In the genomic region with DNA sequence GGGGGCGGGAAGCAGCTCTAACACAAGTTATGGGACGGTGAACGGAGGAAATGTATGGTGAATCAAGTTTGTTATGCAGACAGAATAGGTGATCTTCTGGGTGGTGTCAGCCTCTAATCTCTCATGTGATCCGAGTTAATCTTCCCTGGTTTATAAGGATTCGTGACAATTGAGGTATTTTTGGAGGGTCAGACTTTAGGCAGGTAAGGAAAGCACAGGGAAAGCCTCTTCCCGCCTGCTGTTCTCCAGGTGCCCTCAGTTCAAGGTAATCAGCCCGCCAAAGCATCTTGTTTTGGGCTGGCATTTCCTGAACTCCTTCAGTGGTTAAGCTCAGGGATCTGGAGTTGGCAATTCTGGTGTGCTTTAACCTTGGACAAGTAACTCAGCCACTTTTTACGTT, we compare ENCODE assay signal across 12 cellular contexts. TPM values are rescaled to one million over a fixed set of nuclear protein-coding genes. Genes with fewer than 3 reads are reported as not detected.
DNase-seq lines count a peak whose midpoint lies in the region; ATAC-seq, FAIRE-seq and TF ChIP-seq lines count a peak whose summit lies in the region.
"Had no signal": no experiment of that assay in that cellular context is flagged by ENCODE, and none has a peak within 500 bp of the region (broad histone marks: within the 10 kb centered on the region; RNA-seq: fewer than 3 reads in every experiment).

No MANE protein-coding gene starts in this region.

- ATAC-seq in left ventricle myocardium superior (no peak), K562 (no peak)

- H4K8ac ChIP-seq in mesenchymal stem cell (ENCODE audit: low read length) = no peak overlapping the region

- TF ChIP-seq CTCF in left ventricle myocardium inferior (IDR thresholded peaks at IDR 0.05; ENCODE audit: borderline replicate concordance) (no peak), K562 (IDR thresholded peaks at IDR 0.05 in 2 of 3, conservative IDR thresholded peaks at IDR 0.05 in 1 of 3; ENCODE audit: insufficient read depth in 2 of 3, low read depth in 1 of 3, low read length in 3 of 3) (no peak), uterus (IDR thresholded peaks at IDR 0.05) (no peak)

- no peak overlapping the region for H2BK120ac ChIP-seq in mesenchymal stem cell (ENCODE audit: low read depth, low read length)

- no peak overlapping the region for H2BK12ac ChIP-seq in mesenchymal stem cell (ENCODE audit: low read length in 2 of 2)

- CTCF ChIA-PET in K562 (lab: Yijun Ruan, JAX; ENCODE audit: low intra/inter-chr PET ratio) = no interaction called here

- BruUV-seq in K562 (replicated peaks; lab: Mats Ljungman, UMichigan) = no TSS peak

- peaks cover 28% of the 10 kb centered on the region for H3K79me1 ChIP-seq in mesenchymal stem cell (replicated peaks; ENCODE audit: low read length, poor library complexity, severe bottlenecking)

- no peak overlapping the region for H2AFZ ChIP-seq in K562 (ENCODE audit: low read depth, low read length)
- H2AFZ ChIP-seq in mesenchymal stem cell (ENCODE audit: low read depth, low read length) = no peak overlapping the region

- intact Hi-C loops in left ventricle myocardium inferior (cut with micrococcal nuclease) = no loop called here
- intact Hi-C loops in left ventricle myocardium superior (cut with micrococcal nuclease) = no loop called here
- intact Hi-C loops in K562 (cut with micrococcal nuclease) = no loop called here
- intact Hi-C loops in uterus (cut with DNase I; ENCODE audit: low total_unique reads) = no loop called here

- no peak for DNase-seq in left ventricle myocardium inferior
- no peak for DNase-seq in left ventricle myocardium superior
- DNase-seq in K562 (ENCODE audit: extremely low read depth in 1 of 4, low spot score in 3 of 4) = no peak
- no peak for DNase-seq in mesenchymal stem cell
- no peak for DNase-seq in occipital lobe (lab: John Stamatoyannopoulos, UW)
- DNase-seq in epidermal melanocyte (ENCODE audit: insufficient read length, low spot score) = no peak
- no peak for DNase-seq in uterus
- DNase-seq: activated effector memory CD4-positive, alpha-beta T cell treated with Interleukin-2 at 50 U/mL for 16 hours; C1 segment of cervical spinal cord; NCI-H187 had no signal

- H3K27ac ChIP-seq in left ventricle myocardium inferior (replicated peaks) (no peak overlapping the region), K562 (ENCODE audit: extremely low read depth, low read depth, low read length) (peak overlapping the region; percentile 99), mesenchymal stem cell (ENCODE audit: low read length, poor library complexity, severe bottlenecking) (no peak overlapping the region), urinary bladder (ENCODE audit: low read depth) (no peak overlapping the region), uterus (no peak overlapping the region)

- H4K91ac ChIP-seq in mesenchymal stem cell (ENCODE audit: low read length) = no peak overlapping the region

- peak overlapping the region; percentile 99 for H3K4me2 ChIP-seq in K562 (ENCODE audit: insufficient read depth, low read length)
- H3K4me2 ChIP-seq in mesenchymal stem cell (ENCODE audit: low read length, poor library complexity, severe bottlenecking) = peak overlapping the region; percentile 63

- POLR2A ChIA-PET in K562 (lab: Yijun Ruan, JAX) = interaction anchor here (0.6 to 3.0 kb wide), 3 partner anchors 19 to 956 kb away, joined by 3 to 23 read pairs (median 3); a partner anchor contains a TSS

- peaks cover 87% of the 10 kb centered on the region for H3K79me2 ChIP-seq in K562 (ENCODE audit: control insufficient read depth, insufficient read depth, low read length)

- no peak overlapping the region for H2AK5ac ChIP-seq in mesenchymal stem cell (ENCODE audit: low read length, severe bottlenecking)

- no peak overlapping the region for H3K14ac ChIP-seq in mesenchymal stem cell (ENCODE audit: low read length in 2 of 2)

- 15% methylated on average over 7 of the region's 8 CpGs for WGBS in K562 (ENCODE audit: insufficient coverage, low coverage, missing lambda C conversion rate)
- WGBS in mesenchymal stem cell = 85% methylated on average over 8 of the region's 8 CpGs
- 66% methylated on average over 8 of the region's 8 CpGs for whole genome bisulfite sequencing in urinary bladder

- H3K36me3 ChIP-seq in left ventricle myocardium inferior (peaks cover 35% of the 10 kb centered on the region), K562 (ENCODE audit: control insufficient read depth, insufficient read depth, low read length) (peaks cover 74% of the 10 kb centered on the region), mesenchymal stem cell (ENCODE audit: control insufficient read depth in 1 of 2, insufficient read depth in 2 of 2, low read depth in 1 of 2, low read length in 2 of 2) (peaks cover 22 to 42% of the 10 kb centered on the region in 2 experiments), urinary bladder (ENCODE audit: insufficient read depth) (peaks cover 8% of the 10 kb centered on the region), uterus (no peaks in the 10 kb centered on the region)

- H2BK15ac ChIP-seq in mesenchymal stem cell (ENCODE audit: low read depth, poor library complexity, severe bottlenecking) = no peak overlapping the region

- H3K4ac ChIP-seq in mesenchymal stem cell (ENCODE audit: low read depth in 1 of 2, low read length in 2 of 2) = no peak overlapping the region

- H3K18ac ChIP-seq in mesenchymal stem cell (ENCODE audit: low read depth in 1 of 2, low read length in 2 of 2) = no peak overlapping the region

- TF ChIP-seq POLR2A in K562 (conservative IDR thresholded peaks at IDR 0.05) = no peak
- TF ChIP-seq POLR2A in uterus (IDR thresholded peaks at IDR 0.05) = no peak

- peak overlapping the region; percentile 92 for H3K4me3 ChIP-seq in left ventricle myocardium inferior
- peak overlapping the region; percentile 92 for H3K4me3 ChIP-seq in K562
- H3K4me3 ChIP-seq in mesenchymal stem cell (ENCODE audit: insufficient read depth in 1 of 2, low read depth in 1 of 2, low read length in 2 of 2) = peak overlapping the region in 1 of 2 experiments; percentile 96
- H3K4me3 ChIP-seq in urinary bladder (ENCODE audit: low read depth, low read length) = peak overlapping the region; percentile 83
- peak overlapping the region in 1 of 2 donors; percentile 60 for H3K4me3 ChIP-seq in uterus

- no peaks in the 10 kb centered on the region for H3K27me3 ChIP-seq in left ventricle myocardium inferior (ENCODE audit: low read depth)
- no peaks in the 10 kb centered on the region for H3K27me3 ChIP-seq in K562 (ENCODE audit: control insufficient read depth in 2 of 2, insufficient read depth in 2 of 2, low read length in 2 of 2)
- no peaks in the 10 kb centered on the region for H3K27me3 ChIP-seq in mesenchymal stem cell (ENCODE audit: control insufficient read depth in 1 of 2, insufficient read depth in 1 of 2, low read length in 2 of 2)
- no peaks in the 10 kb centered on the region for H3K27me3 ChIP-seq in uterus

- H3K9me1 ChIP-seq in K562 (ENCODE audit: control insufficient read depth, insufficient read depth, low read length) = peaks cover 3% of the 10 kb centered on the region

- H2BK5ac ChIP-seq in mesenchymal stem cell (ENCODE audit: low read depth, low read length, poor library complexity, severe bottlenecking) = no peak overlapping the region

- H3K9me3 ChIP-seq in left ventricle myocardium inferior (replicated peaks) = no peaks in the 10 kb centered on the region
- H3K9me3 ChIP-seq in K562 (replicated peaks; ENCODE audit: control insufficient read depth, insufficient read depth, low read depth, low read length) = no peaks in the 10 kb centered on the region
- no peaks in the 10 kb centered on the region for H3K9me3 ChIP-seq in mesenchymal stem cell (ENCODE audit: control insufficient read depth, low read length)
- no peaks in the 10 kb centered on the region for H3K9me3 ChIP-seq in uterus

- in situ Hi-C loops in K562 (cut with MboI) = no loop called here

- H3K4me1 ChIP-seq in left ventricle myocardium inferior (peaks cover 32% of the 10 kb centered on the region), K562 (replicated peaks in 1 of 2; ENCODE audit: control insufficient read depth in 2 of 2, insufficient read depth in 2 of 2, low read length in 2 of 2) (peaks cover 4 to 12% of the 10 kb centered on the region in 2 experiments; a peak in 3 of 5 replicates), mesenchymal stem cell (ENCODE audit: control insufficient read depth, insufficient read depth, low read depth, low read length) (peaks cover 3% of the 10 kb centered on the region), urinary bladder (ENCODE audit: insufficient read depth) (no peaks in the 10 kb centered on the region), uterus (no peaks in the 10 kb centered on the region)

- H3K23ac ChIP-seq in mesenchymal stem cell (ENCODE audit: low read length in 2 of 2) = no peak overlapping the region

- H3K9ac ChIP-seq in K562 (ENCODE audit: insufficient read depth in 1 of 2, low read depth in 2 of 2, low read length in 2 of 2) (peak overlapping the region; percentile 80 to 99; a peak in 3 of 4 replicates), mesenchymal stem cell (ENCODE audit: low read length) (peak overlapping the region; percentile 97)

- no peak for FAIRE-seq in K562 (lab: Jason Lieb, UNC)
- FAIRE-seq: GM19239 had no signal

- TF ChIP-seq RAD21 in K562 (CRISPR knock-in tag; conservative IDR thresholded peaks at IDR 0.05 in 1 of 2, IDR thresholded peaks at IDR 0.05 in 1 of 2) = no peak

- no peak for TF ChIP-seq EP300 in K562 (IDR thresholded peaks at IDR 0.05; ENCODE audit: low read length)

- H4K20me1 ChIP-seq in K562 (replicated peaks; ENCODE audit: control insufficient read depth, insufficient read depth, low read length) = no peaks in the 10 kb centered on the region

RNA-seq across cellular contexts. Expression of a gene that starts 1.2 kb away (rescaled TPM):
- 16.9 TPM for total RNA-seq in left ventricle myocardium inferior
- total RNA-seq in left ventricle myocardium superior = 19.5 TPM
- total RNA-seq in K562 (2011; cell fraction: chromatin; rRNA removed; ENCODE audit: low replicate concordance) = 81.3 and 104 TPM in 2 replicates
- 51.9 and 54.7 TPM in 2 replicates for total RNA-seq in K562 (2011; cell fraction: nucleolus; rRNA removed)
- total RNA-seq in K562 (2011; cell fraction: nucleoplasm; rRNA removed) = 67.5 and 68.8 TPM in 2 replicates
- total RNA-seq in K562 (2014; rRNA removed) = 30.8 and 36.3 TPM in 2 replicates
- 53.4 and 55.2 TPM in 2 replicates for total RNA-seq in K562 (2014; rRNA removed; fragmentation: Illumina TruSeq; extraction: Trizol)
- total RNA-seq in K562 (2015; rRNA removed; fragmentation: Illumina TruSeq; extraction: Trizol) = 43.7 and 45.6 TPM in 2 replicates
- 44.4 and 48.9 TPM in 2 replicates for total RNA-seq in K562 (2021)
- polyA plus RNA-seq in K562 (2011; rRNA removed) = 76.6 and 92.5 TPM in 2 replicates
- 77.7 and 92.2 TPM in 2 replicates for polyA plus RNA-seq in K562 (2011; cell fraction: cytosol; rRNA removed)
- polyA plus RNA-seq in K562 (2011; cell fraction: nucleus; rRNA removed) = 81.7 and 87.2 TPM in 2 replicates
- 31.3 and 43.1 TPM in 2 replicates for polyA plus RNA-seq in K562 (2012)
- 48.1 and 56.6 TPM in 2 replicates for polyA plus RNA-seq in K562 (2014; fragmentation: Illumina TruSeq; extraction: Trizol)
- polyA plus RNA-seq in K562 (2014; fragmentation: Nextera tagmentation; extraction: Ambion mirVana) = 100 to 1,000 TPM in 1 of 2 experiments, 10 to 100 TPM in 1; 74.1 to 110 TPM
- polyA plus RNA-seq in K562 (2014; rRNA removed) = 33.5 and 40.7 TPM in 2 replicates
- polyA minus RNA-seq in K562 (2011; rRNA and poly(A)+ RNA removed) = 157 and 159 TPM in 2 replicates
- 48.8 and 68.1 TPM in 2 replicates for polyA minus RNA-seq in K562 (2011; cell fraction: cytosol; rRNA and poly(A)+ RNA removed)
- polyA minus RNA-seq in K562 (2011; cell fraction: nucleus; rRNA and poly(A)+ RNA removed) = 30.7 and 57.5 TPM in 2 replicates
- 22.0 TPM for polyA plus RNA-seq in mesenchymal stem cell (2013, experiment 1 of 2)
- 21.8 TPM for polyA plus RNA-seq in mesenchymal stem cell (2013, experiment 2 of 2)
- 40.8 TPM for total RNA-seq in urinary bladder
- 18.8 TPM for polyA plus RNA-seq in urinary bladder
- total RNA-seq in occipital lobe = 32.6 TPM
- total RNA-seq in uterus = 10 to 100 TPM; 20.9 to 44.0 (median 29.9) TPM

RNA-seq across cellular contexts. Expression of a gene that starts 1.6 kb away (rescaled TPM):
- total RNA-seq in left ventricle myocardium inferior (7.8 TPM), left ventricle myocardium superior (7.0 TPM), K562 (2014; rRNA removed) (72.7 and 78.4 TPM in 2 replicates), K562 (2014; rRNA removed; fragmentation: Illumina TruSeq; extraction: Trizol) (113 and 126 TPM in 2 replicates), K562 (2015; rRNA removed; fragmentation: Illumina TruSeq; extraction: Trizol) (102 and 105 TPM in 2 replicates), K562 (2021) (97.4 and 101 TPM in 2 replicates), urinary bladder (13.5 TPM), occipital lobe (4.8 TPM), uterus (10 to 100 TPM in 1 of 4 donors, 1 to 10 TPM in 2, not detected in 1; 1.9 to 17.4 (median 9.7) TPM)
- 35.2 and 46.4 TPM in 2 replicates for total RNA-seq in K562 (2011; cell fraction: chromatin; rRNA removed; ENCODE audit: low replicate concordance)
- 29.4 and 33.6 TPM in 2 replicates for total RNA-seq in K562 (2011; cell fraction: nucleolus; rRNA removed)
- 34.9 and 36.8 TPM in 2 replicates for total RNA-seq in K562 (2011; cell fraction: nucleoplasm; rRNA removed)
- polyA plus RNA-seq in K562 (2011; rRNA removed) (112 and 148 TPM in 2 replicates), K562 (2014; fragmentation: Illumina TruSeq; extraction: Trizol) (128 and 162 TPM in 2 replicates), K562 (2014; fragmentation: Nextera tagmentation; extraction: Ambion mirVana) (100 to 1,000 TPM; 130 to 153 TPM), K562 (2014; rRNA removed) (105 and 106 TPM in 2 replicates), urinary bladder (2.5 TPM)
- 82.8 and 98.1 TPM in 2 replicates for polyA plus RNA-seq in K562 (2011; cell fraction: cytosol; rRNA removed)
- polyA plus RNA-seq in K562 (2011; cell fraction: nucleus; rRNA removed) = 52.9 and 65.0 TPM in 2 replicates
- polyA plus RNA-seq in K562 (2012) = 70.5 and 75.3 TPM in 2 replicates
- polyA minus RNA-seq in K562 (2011; rRNA and poly(A)+ RNA removed) = 99.4 and 104 TPM in 2 replicates
- polyA minus RNA-seq in K562 (2011; cell fraction: cytosol; rRNA and poly(A)+ RNA removed) = 43.0 and 57.1 TPM in 2 replicates
- polyA minus RNA-seq in K562 (2011; cell fraction: nucleus; rRNA and poly(A)+ RNA removed) = 16.3 and 31.1 TPM in 2 replicates
- polyA plus RNA-seq in mesenchymal stem cell (2013, experiment 1 of 2) = 13.9 TPM
- 13.9 TPM for polyA plus RNA-seq in mesenchymal stem cell (2013, experiment 2 of 2)

RNA-seq across cellular contexts. Expression of a gene that starts 18.4 kb away (rescaled TPM):
- total RNA-seq in left ventricle myocardium inferior (0.47 TPM), left ventricle myocardium superior (0.55 TPM), K562 (2014; rRNA removed) (26.7 and 27.1 TPM in 2 replicates), K562 (2014; rRNA removed; fragmentation: Illumina TruSeq; extraction: Trizol) (23.4 and 29.3 TPM in 2 replicates), K562 (2015; rRNA removed; fragmentation: Illumina TruSeq; extraction: Trizol) (25.3 and 25.6 TPM in 2 replicates), K562 (2021) (27.8 and 36.8 TPM in 2 replicates), urinary bladder (1.9 TPM), occipital lobe (0.16 TPM), uterus (1 to 10 TPM in 2 of 4 donors, under 1 TPM in 2; 0.62 to 9.1 (median 3.7) TPM)
- total RNA-seq in K562 (2011; cell fraction: chromatin; rRNA removed; ENCODE audit: low replicate concordance) = 63.3 and 67.4 TPM in 2 replicates
- total RNA-seq in K562 (2011; cell fraction: nucleolus; rRNA removed) = 45.1 and 50.9 TPM in 2 replicates
- total RNA-seq in K562 (2011; cell fraction: nucleoplasm; rRNA removed) = 43.0 and 48.2 TPM in 2 replicates
- polyA plus RNA-seq in K562 (2011; rRNA removed) (53.2 and 53.8 TPM in 2 replicates), K562 (2014; fragmentation: Illumina TruSeq; extraction: Trizol) (35.3 and 41.6 TPM in 2 replicates), K562 (2014; fragmentation: Nextera tagmentation; extraction: Ambion mirVana) (1 to 10 TPM; 8.1 to 8.8 TPM), K562 (2014; rRNA removed) (21.7 and 30.0 TPM in 2 replicates), urinary bladder (1.1 TPM)
- polyA plus RNA-seq in K562 (2011; cell fraction: cytosol; rRNA removed) = 52.4 and 52.9 TPM in 2 replicates
- polyA plus RNA-seq in K562 (2011; cell fraction: nucleus; rRNA removed) = 28.9 and 33.6 TPM in 2 replicates
- polyA plus RNA-seq in K562 (2012) = 18.6 and 19.4 TPM in 2 replicates
- 56.7 and 57.5 TPM in 2 replicates for polyA minus RNA-seq in K562 (2011; rRNA and poly(A)+ RNA removed)
- polyA minus RNA-seq in K562 (2011; cell fraction: cytosol; rRNA and poly(A)+ RNA removed) = 39.3 and 40.1 TPM in 2 replicates
- polyA minus RNA-seq in K562 (2011; cell fraction: nucleus; rRNA and poly(A)+ RNA removed) = 26.0 and 37.0 TPM in 2 replicates
- 0.14 TPM for polyA plus RNA-seq in mesenchymal stem cell (2013, experiment 1 of 2)
- 0.19 TPM for polyA plus RNA-seq in mesenchymal stem cell (2013, experiment 2 of 2)

RNA-seq across cellular contexts. Expression of a gene that starts 34.9 kb away (rescaled TPM):
- total RNA-seq in left ventricle myocardium inferior (52.7 TPM), left ventricle myocardium superior (58.7 TPM), K562 (2014; rRNA removed) (42.1 and 45.8 TPM in 2 replicates), K562 (2014; rRNA removed; fragmentation: Illumina TruSeq; extraction: Trizol) (58.1 and 61.2 TPM in 2 replicates), K562 (2015; rRNA removed; fragmentation: Illumina TruSeq; extraction: Trizol) (37.5 and 39.0 TPM in 2 replicates), K562 (2021) (47.6 and 53.9 TPM in 2 replicates), urinary bladder (31.2 TPM), occipital lobe (22.6 TPM), uterus (10 to 100 TPM; 28.2 to 46.5 (median 37.4) TPM)
- total RNA-seq in K562 (2011; cell fraction: chromatin; rRNA removed; ENCODE audit: low replicate concordance) = 34.2 and 45.4 TPM in 2 replicates
- total RNA-seq in K562 (2011; cell fraction: nucleolus; rRNA removed) = 42.5 and 44.3 TPM in 2 replicates
- total RNA-seq in K562 (2011; cell fraction: nucleoplasm; rRNA removed) = 54.1 and 75.7 TPM in 2 replicates
- polyA plus RNA-seq in K562 (2011; rRNA removed) (69.9 and 87.3 TPM in 2 replicates), K562 (2014; fragmentation: Illumina TruSeq; extraction: Trizol) (69.3 and 83.3 TPM in 2 replicates), K562 (2014; fragmentation: Nextera tagmentation; extraction: Ambion mirVana) (10 to 100 TPM; 12.1 to 21.4 TPM), K562 (2014; rRNA removed) (56.0 and 60.7 TPM in 2 replicates), urinary bladder (49.0 TPM)
- 37.8 and 50.3 TPM in 2 replicates for polyA plus RNA-seq in K562 (2011; cell fraction: cytosol; rRNA removed)
- polyA plus RNA-seq in K562 (2011; cell fraction: nucleus; rRNA removed) = 22.8 and 26.7 TPM in 2 replicates
- 44.3 and 72.0 TPM in 2 replicates for polyA plus RNA-seq in K562 (2012)
- polyA minus RNA-seq in K562 (2011; rRNA and poly(A)+ RNA removed) = 46.0 and 53.8 TPM in 2 replicates
- polyA minus RNA-seq in K562 (2011; cell fraction: cytosol; rRNA and poly(A)+ RNA removed) = 20.9 and 25.4 TPM in 2 replicates
- 19.5 and 23.7 TPM in 2 replicates for polyA minus RNA-seq in K562 (2011; cell fraction: nucleus; rRNA and poly(A)+ RNA removed)
- 30.8 TPM for polyA plus RNA-seq in mesenchymal stem cell (2013, experiment 1 of 2)
- 31.8 TPM for polyA plus RNA-seq in mesenchymal stem cell (2013, experiment 2 of 2)
